21 cellular contexts compared by ENCODE assay signal in genomic region chr19:15652559-15653278, GRCh38. TPM values are rescaled to one million over a fixed set of nuclear protein-coding genes. Genes with fewer than 3 reads are reported as not detected.
A peak's percentile ranks its signal among the peaks of the same experiment; 100 is the strongest.
DNase-seq lines count a peak whose midpoint lies in the region; ATAC-seq and TF ChIP-seq lines count a peak whose summit lies in the region.
"Had no signal": no experiment of that assay in that cellular context is flagged by ENCODE, and none has a peak within 500 bp of the region (broad histone marks: within the 10 kb centered on the region; RNA-seq: fewer than 3 reads in every experiment).

No MANE protein-coding gene starts in this region.

- H3K36me3 ChIP-seq in HCT116 (ENCODE audit: control insufficient read depth in 1 of 2, insufficient read depth in 2 of 2, low read length in 2 of 2) (no peaks in the 10 kb centered on the region), right lobe of liver (peaks cover 0 to 94% (median 18%) of the 10 kb centered on the region in 4 donors)
- H3K36me3 ChIP-seq: HAP-1 had no signal

- no peaks in the 10 kb centered on the region for H3K79me2 ChIP-seq in HCT116 (ENCODE audit: insufficient read depth, low read length)

- H3K9me3 ChIP-seq in HCT116 (ENCODE audit: control insufficient read depth in 1 of 2, insufficient read depth in 1 of 2, low read depth in 1 of 2, low read length in 2 of 2) (no peaks in the 10 kb centered on the region), right lobe of liver (no peaks in the 10 kb centered on the region)
- H3K9me3 ChIP-seq: HAP-1 had no signal

- H3K36me3 Mint-ChIP-seq in activated CD8-positive, alpha-beta T cell treated with anti-CD3 and anti-CD28 coated beads, Interleukin-2, amount 10 ng/mL, durations not matched to agents 7 days and 5 days (ENCODE audit: low read depth), result no peaks in the 10 kb centered on the region
- H3K36me3 Mint-ChIP-seq in activated CD8-positive, alpha-beta T cell treated with anti-CD3 and anti-CD28 coated beads for 36 hours (ENCODE audit: low read depth), result no peaks in the 10 kb centered on the region
- H3K36me3 Mint-ChIP-seq: CD4-positive, alpha-beta memory T cell had no signal

- ATAC-seq in activated CD8-positive, alpha-beta T cell treated with anti-CD3 and anti-CD28 coated beads, Interleukin-2, amount 10 ng/mL, durations not matched to agents 7 days and 5 days, result no peak
- ATAC-seq in activated CD8-positive, alpha-beta T cell treated with anti-CD3 and anti-CD28 coated beads for 36 hours, result no peak
- ATAC-seq in HCT116 (no peak), right lobe of liver (peak; percentile 37 to 80 (median 68))

- no peak for TF ChIP-seq CTCF in activated CD8-positive, alpha-beta T cell treated with anti-CD3 and anti-CD28 coated beads for 36 hours (IDR thresholded peaks at IDR 0.05)
- TF ChIP-seq CTCF in HCT116 (IDR thresholded peaks at IDR 0.05 in 2 of 3, conservative IDR thresholded peaks at IDR 0.05 in 1 of 3; ENCODE audit: borderline replicate concordance in 1 of 3, insufficient read depth in 1 of 3, low read depth in 2 of 3, low read length in 2 of 3), result no peak
- no peak for TF ChIP-seq CTCF in right lobe of liver (IDR thresholded peaks at IDR 0.05)

- BruUV-seq in HCT116 (replicated peaks; lab: Mats Ljungman, UMichigan), result no TSS peak

- no peaks in the 10 kb centered on the region for H3K9me3 Mint-ChIP-seq in activated CD8-positive, alpha-beta T cell treated with anti-CD3 and anti-CD28 coated beads, Interleukin-2, amount 10 ng/mL, durations not matched to agents 7 days and 5 days (ENCODE audit: insufficient read depth)
- no peaks in the 10 kb centered on the region for H3K9me3 Mint-ChIP-seq in activated CD8-positive, alpha-beta T cell treated with anti-CD3 and anti-CD28 coated beads for 36 hours

- H4K20me1 ChIP-seq in HCT116 (ENCODE audit: insufficient read depth), result no peaks in the 10 kb centered on the region

- no peak overlapping the region for H3K27ac Mint-ChIP-seq in activated CD8-positive, alpha-beta T cell treated with anti-CD3 and anti-CD28 coated beads, Interleukin-2, amount 10 ng/mL, durations not matched to agents 7 days and 5 days
- no peak overlapping the region for H3K27ac Mint-ChIP-seq in activated CD8-positive, alpha-beta T cell treated with anti-CD3 and anti-CD28 coated beads for 36 hours
- H3K27ac Mint-ChIP-seq: CD4-positive, alpha-beta memory T cell had no signal

- H3K27ac ChIP-seq in HCT116 (ENCODE audit: low read depth, low read length) (no peak overlapping the region), right lobe of liver (peak overlapping the region in 1 of 3 donors; percentile 6)

- H3K9ac ChIP-seq in HCT116 (ENCODE audit: low read length), result no peak overlapping the region

- H3K4me2 ChIP-seq in HCT116 (ENCODE audit: low read length), result no peak overlapping the region

- peak; percentile 9 for DNase-seq in activated CD8-positive, alpha-beta T cell treated with anti-CD3 and anti-CD28 coated beads, Interleukin-2, amount 10 ng/mL, durations not matched to agents 7 days and 5 days
- no peak for DNase-seq in activated CD8-positive, alpha-beta T cell treated with anti-CD3 and anti-CD28 coated beads for 36 hours
- DNase-seq in HCT116 (ENCODE audit: low read depth, low spot score) (no peak), right lobe of liver (peak in 1 of 3 donors; percentile 59), NCI-H526 (lab: John Stamatoyannopoulos, UW) (no peak), dedifferentiated amniotic fluid mesenchymal stem cell (ENCODE audit: extremely low spot score) (no peak), NCI-H524 (lab: John Stamatoyannopoulos, UW) (no peak)
- DNase-seq: 8988T; C1 segment of cervical spinal cord; Calu3; CD4-positive, alpha-beta memory T cell; COR-L47; DMS53; DMS79 treated with DMSO at 0.1 percent for 48 hours; GF-D8; GOT3 had no signal

- RAD21 ChIA-PET in HCT116 (lab: Charles Lee; ENCODE audit: low non-redundant PET in 1 of 2, low total read pairs in 2 of 2, uncharacterized antibody in 2 of 2, unreplicated experiment in 2 of 2), result no interaction called here

- no peak overlapping the region for H2AFZ ChIP-seq in HCT116 (ENCODE audit: low read depth, low read length, poor library complexity, severe bottlenecking)

- no peak overlapping the region for H3K4me3 ChIP-seq in HCT116 (replicated peaks in 1 of 2; ENCODE audit: low read depth in 1 of 2, low read length in 2 of 2)
- no peak overlapping the region for H3K4me3 ChIP-seq in right lobe of liver
- H3K4me3 ChIP-seq: HAP-1 had no signal

- no peak for TF ChIP-seq RAD21 in HCT116 (IDR thresholded peaks at IDR 0.05; ENCODE audit: low read depth)

- H3K4me1 ChIP-seq in HCT116 (ENCODE audit: control insufficient read depth in 1 of 2, insufficient read depth in 2 of 2, low read length in 2 of 2), result no peaks in the 10 kb centered on the region
- H3K4me1 ChIP-seq in right lobe of liver, result peaks cover 0 to 40% (median 0%) of the 10 kb centered on the region in 4 donors
- H3K4me1 ChIP-seq: HAP-1 had no signal

- H3K4me1 Mint-ChIP-seq in activated CD8-positive, alpha-beta T cell treated with anti-CD3 and anti-CD28 coated beads, Interleukin-2, amount 10 ng/mL, durations not matched to agents 7 days and 5 days (ENCODE audit: low read depth), result no peaks in the 10 kb centered on the region
- no peaks in the 10 kb centered on the region for H3K4me1 Mint-ChIP-seq in activated CD8-positive, alpha-beta T cell treated with anti-CD3 and anti-CD28 coated beads for 36 hours (ENCODE audit: low read depth)
- H3K4me1 Mint-ChIP-seq: CD4-positive, alpha-beta memory T cell had no signal

- H3K9me2 ChIP-seq in HCT116 (ENCODE audit: insufficient read depth), result no peaks in the 10 kb centered on the region

- POLR2A ChIA-PET in activated CD8-positive, alpha-beta T cell treated with anti-CD3 and anti-CD28 coated beads, Interleukin-2, amount 10 ng/mL, durations not matched to agents 7 days and 5 days (lab: Charles Lee), result no interaction called here
- POLR2A ChIA-PET in activated CD8-positive, alpha-beta T cell treated with anti-CD3 and anti-CD28 coated beads for 36 hours (lab: Charles Lee), result no interaction called here
- POLR2A ChIA-PET in HCT116 (lab: Charles Lee), result no interaction called here

- 75% methylated on average over 2 of the region's 8 CpGs for WGBS in right lobe of liver (ENCODE audit: insufficient coverage, low coverage, low lambda C conversion rate, missing lambda C conversion rate)

- intact Hi-C loops in activated CD8-positive, alpha-beta T cell treated with anti-CD3 and anti-CD28 coated beads for 36 hours (cut with micrococcal nuclease), result no loop called here
- intact Hi-C loops in HCT116 (cut with micrococcal nuclease) (no loop called here), right lobe of liver (cut with DNase I) (no loop called here)

- TF ChIP-seq POLR2A in HCT116 (IDR thresholded peaks at IDR 0.05; ENCODE audit: borderline replicate concordance, extremely low read depth, insufficient read depth, insufficient read length) (no peak), right lobe of liver (IDR thresholded peaks at IDR 0.05) (no peak)

- H3K27me3 Mint-ChIP-seq in activated CD8-positive, alpha-beta T cell treated with anti-CD3 and anti-CD28 coated beads, Interleukin-2, amount 10 ng/mL, durations not matched to agents 7 days and 5 days (ENCODE audit: low read depth), result peaks cover 13% of the 10 kb centered on the region
- peaks cover 27% of the 10 kb centered on the region for H3K27me3 Mint-ChIP-seq in activated CD8-positive, alpha-beta T cell treated with anti-CD3 and anti-CD28 coated beads for 36 hours

- no peak overlapping the region for H3K4me3 Mint-ChIP-seq in activated CD8-positive, alpha-beta T cell treated with anti-CD3 and anti-CD28 coated beads, Interleukin-2, amount 10 ng/mL, durations not matched to agents 7 days and 5 days
- no peak overlapping the region for H3K4me3 Mint-ChIP-seq in activated CD8-positive, alpha-beta T cell treated with anti-CD3 and anti-CD28 coated beads for 36 hours
- H3K4me3 Mint-ChIP-seq: CD4-positive, alpha-beta memory T cell had no signal

- CTCF ChIA-PET in activated CD8-positive, alpha-beta T cell treated with anti-CD3 and anti-CD28 coated beads, Interleukin-2, amount 10 ng/mL, durations not matched to agents 7 days and 5 days (lab: Charles Lee), result no interaction called here
- CTCF ChIA-PET in activated CD8-positive, alpha-beta T cell treated with anti-CD3 and anti-CD28 coated beads for 36 hours (lab: Charles Lee), result no interaction called here
- CTCF ChIA-PET in HCT116 (lab: Charles Lee), result no interaction called here

- peaks cover 9% of the 10 kb centered on the region for H3K27me3 ChIP-seq in HCT116 (ENCODE audit: insufficient read depth, low read length)
- no peaks in the 10 kb centered on the region for H3K27me3 ChIP-seq in right lobe of liver

TF ChIP-seq in HCT116, 20 proteins besides CTCF, POLR2A, EP300 and RAD21 (continues in another document):
- TF ChIP-seq YY1 (IDR thresholded peaks at IDR 0.05; ENCODE audit: extremely low read depth, insufficient replicate concordance, low read depth, low read length) (no peak), EZH2 (IDR thresholded peaks at IDR 0.05) (no peak)

RNA-seq across cellular contexts. Expression of gene CYP4F3, which starts 12.0 kb away (rescaled TPM):
- not detected for total RNA-seq in activated CD8-positive, alpha-beta T cell treated with anti-CD3 and anti-CD28 coated beads, Interleukin-2, amount 10 ng/mL, durations not matched to agents 7 days and 5 days
- under 1 TPM; 0.16 TPM for total RNA-seq in activated CD8-positive, alpha-beta T cell treated with anti-CD3 and anti-CD28 coated beads for 36 hours
- total RNA-seq in HCT116 (2021; ENCODE audit: unreplicated experiment) (3.6 TPM), right lobe of liver (100 to 1,000 TPM; 186 to 573 (median 245) TPM)
- polyA plus RNA-seq in HCT116 (2012), result 1.1 and 2.3 TPM in 2 replicates
- total RNA-seq: A673; CD4-positive, alpha-beta memory T cell; Daoy; G401 had no signal
- polyA plus RNA-seq: BJ; CD4-positive, alpha-beta memory T cell had no signal

RNA-seq across cellular contexts. Expression of gene CYP4F12, which starts 20.2 kb away (rescaled TPM):
- total RNA-seq in activated CD8-positive, alpha-beta T cell treated with anti-CD3 and anti-CD28 coated beads, Interleukin-2, amount 10 ng/mL, durations not matched to agents 7 days and 5 days, result not detected
- not detected for total RNA-seq in activated CD8-positive, alpha-beta T cell treated with anti-CD3 and anti-CD28 coated beads for 36 hours
- total RNA-seq in HCT116 (2021; ENCODE audit: unreplicated experiment) (4.4 TPM), right lobe of liver (10 to 100 TPM; 21.9 to 95.5 (median 45.3) TPM)
- polyA plus RNA-seq in HCT116 (2012), result 2.0 and 2.7 TPM in 2 replicates
- total RNA-seq: A673 had no signal
- polyA plus RNA-seq: BJ had no signal

RNA-seq across cellular contexts. Expression of gene CYP4F8, which starts 37.7 kb away (rescaled TPM):
- not detected for total RNA-seq in activated CD8-positive, alpha-beta T cell treated with anti-CD3 and anti-CD28 coated beads, Interleukin-2, amount 10 ng/mL, durations not matched to agents 7 days and 5 days
- not detected for total RNA-seq in activated CD8-positive, alpha-beta T cell treated with anti-CD3 and anti-CD28 coated beads for 36 hours
- total RNA-seq in HCT116 (2021; ENCODE audit: unreplicated experiment), result not detected
- polyA plus RNA-seq in HCT116 (2012), result 0.04 and 0.29 TPM in 2 replicates
- not detected for total RNA-seq in right lobe of liver
- total RNA-seq: A673; Calu3; CD4-positive, alpha-beta memory T cell; Daoy; G401 had no signal
- polyA plus RNA-seq: BJ; CD4-positive, alpha-beta memory T cell had no signal

Comparison
In these comparisons a context has a peak if more than half of its experiments do, and no peak if none do; other contexts are left out.
1. ATAC-seq: peak in right lobe of liver (4 of 4); none in activated CD8-positive, alpha-beta T cell treated with anti-CD3 and anti-CD28 coated beads, Interleukin-2, amount 10 ng/mL, durations not matched to agents 7 days and 5 days (single experiment), activated CD8-positive, alpha-beta T cell treated with anti-CD3 and anti-CD28 coated beads for 36 hours (single experiment) and HCT116 (single experiment).
2. RNA of gene CYP4F3, which starts 12.0 kb away (total RNA-seq): 186 to 573 TPM in right lobe of liver; 3.6 TPM in HCT116 (single experiment), 0.16 TPM in activated CD8-positive, alpha-beta T cell treated with anti-CD3 and anti-CD28 coated beads for 36 hours and not detected in activated CD8-positive, alpha-beta T cell treated with anti-CD3 and anti-CD28 coated beads, Interleukin-2, amount 10 ng/mL, durations not matched to agents 7 days and 5 days; every median in the first group is over 10 times any median in the second.